In genomic region chr18:51603551-51603950, GRCh38 we compare ENCODE assay signal across 18 cellular contexts.
"Had no signal": no experiment of that assay in that cellular context is flagged by ENCODE, and none has a peak within 500 bp of the region (broad histone marks: within the 10 kb centered on the region; RNA-seq: fewer than 3 reads in every experiment).

No MANE protein-coding gene starts in this region.

- H3K36me3 ChIP-seq: ascending aorta, breast epithelium, tibial artery had no signal

- ATAC-seq: activated CD4-positive, CD25-positive, alpha-beta regulatory T cell treated with anti-CD3 and anti-CD28 coated beads, Interleukin-2, amount 50 U/mL, for 24 hours; activated T-cell treated with anti-CD3 and anti-CD28 coated beads, Interleukin-2, amount 50 U/mL, for 4 hours; natural killer cell treated with Interleukin-12 subunit alpha and Interleukin-12 subunit beta and Interleukin-15 and Interleukin-18, amount 100 ng/mL, for 72 hours had no signal

- DNase-seq: activated CD4-positive, alpha-beta T cell treated with anti-CD3 and anti-CD28 coated beads, Interleukin-2, amount 10 ng/mL, durations not matched to agents 7 days and 5 days; activated CD8-positive, alpha-beta memory T cell treated with anti-CD3 and anti-CD28 coated beads, Interleukin-2, amount 50 U/mL, for 4 hours; activated effector memory CD4-positive, alpha-beta T cell treated with Interleukin-2 at 50 U/mL for 16 hours; activated naive CD4-positive, alpha-beta T cell treated with anti-CD3 and anti-CD28 coated beads, Interleukin-2, amount 10 ng/mL, durations not matched to agents 7 days and 5 days; activated T-cell treated with anti-CD3 and anti-CD28 coated beads, Interleukin-2, amount 50 U/mL, for 4 hours; erythroblast; foreskin melanocyte; stimulated activated CD4-positive, alpha-beta T cell treated with anti-CD3 and anti-CD28 coated beads, Interleukin-12 subunit alpha, Interleukin-12 subunit beta, amount 100 ng/mL, for 4 hours; stimulated activated CD4-positive, alpha-beta T cell treated with anti-CD3 and anti-CD28 coated beads, Interleukin-1b, Interleukin-23, amount 100 ng/mL, for 48 hours; stimulated activated naive CD4-positive, alpha-beta T cell treated with Interleukin-2 at 50 U/mL for 16 hours; T1000; tibial artery had no signal

- H3K9me3 ChIP-seq: ascending aorta, breast epithelium, tibial artery had no signal

- H3K27ac ChIP-seq: ascending aorta, breast epithelium, coronary artery, tibial artery had no signal

- H3K4me3 ChIP-seq: ascending aorta, breast epithelium, coronary artery, lung, tibial artery had no signal

- H3K27me3 ChIP-seq: ascending aorta, breast epithelium, tibial artery had no signal
